10 cellular contexts compared by ENCODE assay signal in genomic region chr13:75416327-75417005, GRCh38.
DNase-seq lines count a peak whose midpoint lies in the region; ATAC-seq, FAIRE-seq and TF ChIP-seq lines count a peak whose summit lies in the region.
"Had no signal": no experiment of that assay in that cellular context is flagged by ENCODE, and none has a peak within 500 bp of the region (broad histone marks: within the 10 kb centered on the region; RNA-seq: fewer than 3 reads in every experiment).

No MANE protein-coding gene starts in this region.

- H3K9me3 ChIP-seq in lung (ENCODE audit: control insufficient read depth in 2 of 2, insufficient read depth in 1 of 2, low read length in 1 of 2) (no peaks in the 10 kb centered on the region), pancreas (no peaks in the 10 kb centered on the region)

- intact Hi-C loops in pancreas (cut with DNase I) = no loop called here

- no peak overlapping the region for H3K4me3 ChIP-seq in lung
- H3K4me3 ChIP-seq in pancreas = no peak overlapping the region

- ATAC-seq in GM18498 (IDR thresholded peaks at IDR 0.05; ENCODE audit: unreplicated experiment) (peak; percentile 66), GM21423 (IDR thresholded peaks at IDR 0.05; ENCODE audit: unreplicated experiment) (peak; percentile 68), HG03442 (IDR thresholded peaks at IDR 0.05; ENCODE audit: unreplicated experiment) (peak; percentile 79), lung (ENCODE audit: insufficient read depth, low FRiP score) (no peak), pancreas (no peak)

- TF ChIP-seq CTCF in lung (IDR thresholded peaks at IDR 0.05; ENCODE audit: control extremely low read depth, extremely low read depth) (no peak), pancreas (IDR thresholded peaks at IDR 0.05) (no peak)

- DNase-seq in lung (ENCODE audit: low spot score) = no peak
- DNase-seq in NK-92 (lab: John Stamatoyannopoulos, UW; ENCODE audit: unreplicated experiment) = no peak
- no peak for DNase-seq in NCI-H2227 treated with DMSO at 0.1 percent for 48 hours (lab: John Stamatoyannopoulos, UW)
- no peak for DNase-seq in pancreas
- DNase-seq in DMS153 (lab: John Stamatoyannopoulos, UW) = no peak
- DNase-seq: activated CD4-positive, alpha-beta memory T cell treated with anti-CD3 and anti-CD28 coated beads for 36 hours; NCI-H2081 had no signal

- H3K27me3 ChIP-seq in lung (ENCODE audit: control insufficient read depth, insufficient read depth) (no peaks in the 10 kb centered on the region), pancreas (no peaks in the 10 kb centered on the region)

- H3K36me3 ChIP-seq in lung (ENCODE audit: control insufficient read depth in 2 of 2, insufficient read depth in 2 of 2, low read length in 2 of 2) (no peaks in the 10 kb centered on the region), pancreas (no peaks in the 10 kb centered on the region)

- H3K4me1 ChIP-seq in lung (ENCODE audit: control insufficient read depth in 2 of 2, insufficient read depth in 2 of 2, low read length in 2 of 2) (peaks cover 12 to 24% of the 10 kb centered on the region in 2 donors), pancreas (peaks cover 7 to 34% (median 25%) of the 10 kb centered on the region in 3 donors)

- H3K27ac ChIP-seq in lung (ENCODE audit: low read depth in 1 of 2, low read length in 1 of 2) (peak overlapping the region; percentile 9 to 68), pancreas (peak overlapping the region in 1 of 4 donors; percentile 24)

- FAIRE-seq in pancreas (lab: Jason Lieb, UNC) = no peak

- WGBS in lung, 2 donors = 65 to 72% methylated on average over 6 of the region's 6 CpGs
- WGBS in pancreas, 2 donors = 30 to 35% methylated on average over 6 of the region's 6 CpGs

Comparison
In these comparisons a context has a peak if more than half of its experiments do, and no peak if none do; other contexts are left out.
1. ATAC-seq: peak in GM18498 (single experiment), GM21423 (single experiment) and HG03442 (single experiment); none in lung (single experiment) and pancreas (0 of 4).